In genomic region chr10:35390441-35390840, GRCh38 we compare ENCODE assay signal across 23 cellular contexts.
"Had no signal": no experiment of that assay in that cellular context is flagged by ENCODE, and none has a peak within 500 bp of the region (broad histone marks: within the 10 kb centered on the region; RNA-seq: fewer than 3 reads in every experiment).

No MANE protein-coding gene starts in this region.

- H3K4me3 ChIP-seq: Peyer's patch had no signal

- H3K27me3 Mint-ChIP-seq: activated CD8-positive, alpha-beta memory T cell treated with anti-CD3 and anti-CD28 coated beads, Interleukin-2, amount 10 ng/mL, durations not matched to agents 7 days and 5 days; activated naive CD4-positive, alpha-beta T cell treated with anti-CD3 and anti-CD28 coated beads, Interleukin-2, amount 50 U/mL, for 24 hours; activated T-cell treated with anti-CD3 and anti-CD28 coated beads, Interleukin-2, amount 50 U/mL, for 24 hours; brain; T-helper 17 cell had no signal

- H3K27ac Mint-ChIP-seq: activated CD8-positive, alpha-beta memory T cell treated with anti-CD3 and anti-CD28 coated beads, Interleukin-2, amount 10 ng/mL, durations not matched to agents 7 days and 5 days; activated naive CD4-positive, alpha-beta T cell treated with anti-CD3 and anti-CD28 coated beads, Interleukin-2, amount 50 U/mL, for 24 hours; activated T-cell treated with anti-CD3 and anti-CD28 coated beads, Interleukin-2, amount 50 U/mL, for 24 hours; activated T-helper 1 cell treated with anti-CD3 and anti-CD28 coated beads, Interleukin-12 subunit alpha, Interleukin-12 subunit beta, Interleukin-2, Interleukin-4 antibody, amounts not matched to agents 30 ng/mL and 10 ng/mL and 1 ng/mL, durations not matched to agents 14 hours and 24 hours and 36 hours; T-helper 17 cell; WTC11 had no signal

- H3K27me3 ChIP-seq: Peyer's patch had no signal

- ATAC-seq: activated CD8-positive, alpha-beta memory T cell treated with anti-CD3 and anti-CD28 coated beads, Interleukin-2, amount 10 ng/mL, durations not matched to agents 7 days and 5 days; T-helper 17 cell; WTC11 had no signal

- H3K4me3 Mint-ChIP-seq: activated CD8-positive, alpha-beta memory T cell treated with anti-CD3 and anti-CD28 coated beads, Interleukin-2, amount 10 ng/mL, durations not matched to agents 7 days and 5 days; activated naive CD4-positive, alpha-beta T cell treated with anti-CD3 and anti-CD28 coated beads, Interleukin-2, amount 50 U/mL, for 24 hours; activated T-cell treated with anti-CD3 and anti-CD28 coated beads, Interleukin-2, amount 50 U/mL, for 24 hours; activated T-helper 1 cell treated with anti-CD3 and anti-CD28 coated beads, Interleukin-12 subunit alpha, Interleukin-12 subunit beta, Interleukin-2, Interleukin-4 antibody, amounts not matched to agents 30 ng/mL and 10 ng/mL and 1 ng/mL, durations not matched to agents 14 hours and 24 hours and 36 hours; T-helper 17 cell; WTC11 had no signal

- H3K27ac ChIP-seq: Peyer's patch, RWPE1 had no signal

- H3K9me3 Mint-ChIP-seq: activated naive CD4-positive, alpha-beta T cell treated with anti-CD3 and anti-CD28 coated beads, Interleukin-2, amount 50 U/mL, for 24 hours had no signal

- H3K36me3 ChIP-seq: Peyer's patch had no signal

- DNase-seq: activated CD4-positive, alpha-beta T cell treated with anti-CD3 and anti-CD28 coated beads for 48 hours; activated CD4-positive, alpha-beta T cell treated with anti-CD3 and anti-CD28 coated beads, Interleukin-2, amount 50 U/mL, for 48 hours; activated CD4-positive, CD25-positive, alpha-beta regulatory T cell treated with anti-CD3 and anti-CD28 coated beads, Interleukin-2, amount 50 U/mL, for 72 hours; activated CD8-positive, alpha-beta memory T cell treated with anti-CD3 and anti-CD28 coated beads, Interleukin-2, amount 10 ng/mL, durations not matched to agents 7 days and 5 days; activated effector memory CD4-positive, alpha-beta T cell treated with Interleukin-2 at 50 U/mL for 16 hours; activated naive CD4-positive, alpha-beta T cell; activated T-cell treated with anti-CD3 and anti-CD28 coated beads, Interleukin-2, amount 50 U/mL, for 24 hours; Karpas-422; MM.1S; NCI-H1105; NCI-H1436; NCI-H1694 treated with DMSO at 0.1 percent for 48 hours; NCI-H2029 treated with DMSO at 0.1 percent for 48 hours; NCI-H510A treated with DMSO at 0.1 percent for 48 hours; Peyer's patch; SHP77 treated with DMSO at 0.1 percent for 48 hours; T-helper 17 cell; T-helper 9 cell had no signal

- H3K9me3 ChIP-seq: Peyer's patch had no signal
